In the genomic region with DNA sequence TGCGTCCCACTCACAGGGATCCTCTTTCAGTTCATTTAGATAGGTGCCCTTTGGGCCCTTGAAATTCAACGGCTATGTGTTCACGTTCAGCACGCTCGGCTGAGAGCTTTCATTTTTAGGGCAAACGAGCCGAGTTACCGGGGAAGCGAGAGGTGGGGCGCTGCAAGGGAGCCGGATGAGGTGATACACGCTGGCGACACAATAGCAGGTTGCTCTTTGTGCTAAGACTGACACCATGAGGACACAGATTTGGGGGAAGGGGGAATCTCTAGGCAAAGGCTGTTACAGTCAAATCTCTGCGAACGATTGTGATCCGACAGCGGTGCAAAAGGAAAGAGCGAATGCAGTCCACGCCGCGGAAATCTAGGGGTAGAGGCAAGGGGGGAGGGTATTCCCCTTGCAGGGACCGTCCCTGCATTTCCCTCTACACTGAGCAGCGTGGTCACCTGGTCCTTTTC, we compare ENCODE assay signal across 1 cellular context.
TF ChIP-seq lines count a peak whose summit lies in the region.

No MANE protein-coding gene starts in this region.

TF ChIP-seq in GM12878, 131 proteins besides CTCF, POLR2A, EP300 and RAD21 (continued from another document):
- TF ChIP-seq, protein P1, sequence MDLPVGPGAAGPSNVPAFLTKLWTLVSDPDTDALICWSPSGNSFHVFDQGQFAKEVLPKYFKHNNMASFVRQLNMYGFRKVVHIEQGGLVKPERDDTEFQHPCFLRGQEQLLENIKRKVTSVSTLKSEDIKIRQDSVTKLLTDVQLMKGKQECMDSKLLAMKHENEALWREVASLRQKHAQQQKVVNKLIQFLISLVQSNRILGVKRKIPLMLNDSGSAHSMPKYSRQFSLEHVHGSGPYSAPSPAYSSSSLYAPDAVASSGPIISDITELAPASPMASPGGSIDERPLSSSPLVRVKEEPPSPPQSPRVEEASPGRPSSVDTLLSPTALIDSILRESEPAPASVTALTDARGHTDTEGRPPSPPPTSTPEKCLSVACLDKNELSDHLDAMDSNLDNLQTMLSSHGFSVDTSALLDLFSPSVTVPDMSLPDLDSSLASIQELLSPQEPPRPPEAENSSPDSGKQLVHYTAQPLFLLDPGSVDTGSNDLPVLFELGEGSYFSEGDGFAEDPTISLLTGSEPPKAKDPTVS (IDR thresholded peaks at IDR 0.05; ENCODE audit: low read depth, low read length) = no peak
- TF ChIP-seq NFIC (IDR thresholded peaks at IDR 0.05; ENCODE audit: low read depth, low read length) (no peak), SMAD5 (IDR thresholded peaks at IDR 0.05; ENCODE audit: low read depth) (peak; percentile 44; the same call in 1 of the 2 replicates), ZNF217 (IDR thresholded peaks at IDR 0.05) (no peak), DPF2 (IDR thresholded peaks at IDR 0.05) (0 out of 2 replicates have a peak, but pooled peaks have one; percentile 3), MEF2B (IDR thresholded peaks at IDR 0.05; ENCODE audit: partially characterized antibody, poor library complexity, severe bottlenecking) (no peak), IKZF2 (IDR thresholded peaks at IDR 0.05) (no peak), CREB1 (IDR thresholded peaks at IDR 0.05; ENCODE audit: low read depth) (no peak)
TF ChIP-seq in GM12878: peak in this region for 11.
